Comparison of ENCODE assay signal across 15 cellular contexts in genomic region chr7:130365093-130365492, GRCh38. TPM values are rescaled to one million over a fixed set of nuclear protein-coding genes. Genes with fewer than 3 reads are reported as not detected.
DNase-seq lines count a peak whose midpoint lies in the region; ATAC-seq and TF ChIP-seq lines count a peak whose summit lies in the region.
"Had no signal": no experiment of that assay in that cellular context is flagged by ENCODE, and none has a peak within 500 bp of the region (broad histone marks: within the 10 kb centered on the region; RNA-seq: fewer than 3 reads in every experiment).

No MANE protein-coding gene starts in this region.

- peaks cover 6 to 57% (median 28%) of the 10 kb centered on the region in 4 donors for H3K4me1 Mint-ChIP-seq in CD4-positive, CD25-positive, alpha-beta regulatory T cell
- peaks cover 74% of the 10 kb centered on the region for H3K4me1 Mint-ChIP-seq in brain

- no peak for ATAC-seq in CD4-positive, CD25-positive, alpha-beta regulatory T cell (ENCODE audit: low read depth in 2 of 2)
- ATAC-seq: lower lobe of right lung had no signal

- DNase-seq in CD4-positive, CD25-positive, alpha-beta regulatory T cell: no peak
- peak; percentile 35 for DNase-seq in posterior vena cava (ENCODE audit: low spot score)
- no peak for DNase-seq in Ammon's horn (ENCODE audit: low spot score)
- DNase-seq in SKM-1 (lab: John Stamatoyannopoulos, UW; ENCODE audit: unreplicated experiment): no peak
- no peak for DNase-seq in transverse colon
- no peak for DNase-seq in activated T-cell treated with anti-CD3 and anti-CD28 coated beads, Interleukin-2, amount 50 U/mL, for 1 hour
- DNase-seq: activated CD4-positive, alpha-beta T cell treated with anti-CD3 and anti-CD28 coated beads, Interleukin-2, amount 10 ng/mL, durations not matched to agents 7 days and 5 days; lower lobe of right lung had no signal

- in situ Hi-C loops in transverse colon (cut with MboI; ENCODE audit: low pct_ligation_motif_present in 1 of 4, low pct_unique_long_range_greater_than_20kb in 1 of 4, low sequenced_read_pairs in 3 of 4): no loop called here

- H3K9me3 Mint-ChIP-seq in CD4-positive, CD25-positive, alpha-beta regulatory T cell: peaks cover 0 to 7% (median 3%) of the 10 kb centered on the region in 7 donors
- peaks cover 11 to 14% (median 12%) of the 10 kb centered on the region in 5 experiments for H3K9me3 Mint-ChIP-seq in brain

- WGBS in transverse colon (ENCODE audit: low coverage in 1 of 2), 2 donors: 82 to 100% methylated on average over 1 to 2 of the region's 2 CpGs

- no peak overlapping the region for H3K9ac ChIP-seq in HUES6 (ENCODE audit: low read length)
- H3K9ac ChIP-seq: BLaER1 had no signal

- no peaks in the 10 kb centered on the region for H3K27me3 Mint-ChIP-seq in CD4-positive, CD25-positive, alpha-beta regulatory T cell
- peaks cover 3% of the 10 kb centered on the region for H3K27me3 Mint-ChIP-seq in brain
- H3K27me3 Mint-ChIP-seq: activated CD4-positive, alpha-beta T cell treated with anti-CD3 and anti-CD28 coated beads, Interleukin-2, amount 10 ng/mL, durations not matched to agents 7 days and 5 days had no signal

- no peaks in the 10 kb centered on the region for H3K36me3 ChIP-seq in CD4-positive, CD25-positive, alpha-beta regulatory T cell (ENCODE audit: control insufficient read depth, insufficient read depth, low read length)
- H3K36me3 ChIP-seq in HUES6 (ENCODE audit: control insufficient read depth, insufficient read depth, low read length) (no peaks in the 10 kb centered on the region), transverse colon (no peaks in the 10 kb centered on the region)
- H3K36me3 ChIP-seq: BLaER1, lower lobe of right lung, neutrophil, thoracic aorta had no signal

- H3K27me3 ChIP-seq in CD4-positive, CD25-positive, alpha-beta regulatory T cell (ENCODE audit: control insufficient read depth, insufficient read depth, low read length): no peaks in the 10 kb centered on the region
- H3K27me3 ChIP-seq in HUES6 (ENCODE audit: control insufficient read depth, insufficient read depth, low read length): no peaks in the 10 kb centered on the region
- no peaks in the 10 kb centered on the region for H3K27me3 ChIP-seq in transverse colon
- H3K27me3 ChIP-seq: BLaER1, neutrophil had no signal

- TF ChIP-seq POLR2A in transverse colon (IDR thresholded peaks at IDR 0.05): no peak

- H3K4me3 ChIP-seq in CD4-positive, CD25-positive, alpha-beta regulatory T cell (ENCODE audit: low read depth, low read length): no peak overlapping the region
- H3K4me3 ChIP-seq in HUES6 (ENCODE audit: low read depth, low read length) (no peak overlapping the region), transverse colon (no peak overlapping the region)
- H3K4me3 ChIP-seq: BLaER1, lower lobe of right lung, thoracic aorta had no signal

- intact Hi-C loops in posterior vena cava (cut with DNase I): no loop called here
- intact Hi-C loops in transverse colon (cut with DNase I; ENCODE audit: low total_unique reads): no loop called here

- peaks cover 33% of the 10 kb centered on the region for H3K4me1 ChIP-seq in CD4-positive, CD25-positive, alpha-beta regulatory T cell (ENCODE audit: control insufficient read depth, insufficient read depth, low read length, poor library complexity, severe bottlenecking)
- peaks cover 28% of the 10 kb centered on the region for H3K4me1 ChIP-seq in HUES6 (ENCODE audit: control insufficient read depth, insufficient read depth, low read length)
- peaks cover 0 to 16% (median 6%) of the 10 kb centered on the region in 4 donors for H3K4me1 ChIP-seq in transverse colon
- H3K4me1 ChIP-seq: BLaER1 had no signal

- H3K36me3 Mint-ChIP-seq in CD4-positive, CD25-positive, alpha-beta regulatory T cell: no peaks in the 10 kb centered on the region
- peaks cover 10% of the 10 kb centered on the region for H3K36me3 Mint-ChIP-seq in brain

- H3K4me3 Mint-ChIP-seq in CD4-positive, CD25-positive, alpha-beta regulatory T cell: peak overlapping the region; percentile 17 to 86 (median 52)
- peak overlapping the region; percentile 17 to 60 (median 39) for H3K4me3 Mint-ChIP-seq in brain
- H3K4me3 Mint-ChIP-seq: activated CD4-positive, alpha-beta T cell treated with anti-CD3 and anti-CD28 coated beads, Interleukin-2, amount 10 ng/mL, durations not matched to agents 7 days and 5 days had no signal

- H3K27ac ChIP-seq in CD4-positive, CD25-positive, alpha-beta regulatory T cell (ENCODE audit: insufficient read depth, low read length, poor library complexity, severe bottlenecking): no peak overlapping the region
- H3K27ac ChIP-seq in HUES6 (ENCODE audit: low read depth, low read length): peak overlapping the region; percentile 31; the same call in 1 of the 2 replicates
- H3K27ac ChIP-seq in transverse colon: peak overlapping the region in 2 of 4 donors; percentile 12 to 14
- H3K27ac ChIP-seq: BLaER1, lower lobe of right lung, neutrophil, thoracic aorta had no signal

- H3K9me3 ChIP-seq in CD4-positive, CD25-positive, alpha-beta regulatory T cell (ENCODE audit: control insufficient read depth in 2 of 2, low read length in 2 of 2): no peaks in the 10 kb centered on the region
- H3K9me3 ChIP-seq in HUES6 (ENCODE audit: control insufficient read depth, insufficient read depth, low read depth, low read length) (peaks cover 5% of the 10 kb centered on the region; the same call in 1 of the 2 replicates), transverse colon (no peaks in the 10 kb centered on the region)
- H3K9me3 ChIP-seq: neutrophil, thoracic aorta had no signal

- peak overlapping the region in 2 of 3 donors; percentile 77 to 82 for H3K27ac Mint-ChIP-seq in CD4-positive, CD25-positive, alpha-beta regulatory T cell
- H3K27ac Mint-ChIP-seq in brain: peak overlapping the region; percentile 84 to 99 (median 92)
- H3K27ac Mint-ChIP-seq: activated CD4-positive, alpha-beta T cell treated with anti-CD3 and anti-CD28 coated beads, Interleukin-2, amount 10 ng/mL, durations not matched to agents 7 days and 5 days; activated T-cell treated with anti-CD3 and anti-CD28 coated beads, Interleukin-2, amount 50 U/mL, for 72 hours had no signal

- TF ChIP-seq CTCF in brain (conservative IDR thresholded peaks at IDR 0.05) (no peak), transverse colon (IDR thresholded peaks at IDR 0.05) (no peak)

- TF ChIP-seq EP300 in transverse colon (IDR thresholded peaks at IDR 0.05; ENCODE audit: low read depth): no peak

RNA-seq across cellular contexts. Expression of gene CPA1, which starts 15.2 kb away (rescaled TPM):
- not detected for total RNA-seq in CD4-positive, CD25-positive, alpha-beta regulatory T cell
- polyA plus RNA-seq in CD4-positive, CD25-positive, alpha-beta regulatory T cell: under 1 TPM in 1 of 4 donors, not detected in 3; 0.25 TPM
- not detected for polyA plus RNA-seq in brain (ENCODE audit: insufficient read depth, low read depth, low replicate concordance)
- total RNA-seq in posterior vena cava: 1 to 10 TPM in 1 of 2 donors, under 1 TPM in 1; 0.79 to 6.7 TPM
- not detected for total RNA-seq in transverse colon
- total RNA-seq: activated CD4-positive, alpha-beta T cell treated with anti-CD3 and anti-CD28 coated beads, Interleukin-2, amount 10 ng/mL, durations not matched to agents 7 days and 5 days; activated T-cell treated with anti-CD3 and anti-CD28 coated beads, Interleukin-2, amount 50 U/mL, for 72 hours had no signal

RNA-seq across cellular contexts. Expression of gene CPA5, which starts 20.5 kb away (rescaled TPM):
- total RNA-seq in CD4-positive, CD25-positive, alpha-beta regulatory T cell: 4.3 TPM
- polyA plus RNA-seq in CD4-positive, CD25-positive, alpha-beta regulatory T cell: 10 to 100 TPM; 23.6 to 86.2 (median 61.0) TPM
- polyA plus RNA-seq in brain (ENCODE audit: insufficient read depth, low read depth, low replicate concordance): 2.3 TPM
- not detected for total RNA-seq in posterior vena cava
- not detected for total RNA-seq in transverse colon
- total RNA-seq: activated CD4-positive, alpha-beta T cell treated with anti-CD3 and anti-CD28 coated beads, Interleukin-2, amount 10 ng/mL, durations not matched to agents 7 days and 5 days; aorta; lower lobe of right lung; thoracic aorta had no signal
- polyA plus RNA-seq: aorta had no signal
